ENCODE assay signal across 12 cellular contexts in genomic region chr7:1247527-1248041, GRCh38. TPM values are rescaled to one million over a fixed set of nuclear protein-coding genes. Genes with fewer than 3 reads are reported as not detected.
A peak's percentile ranks its signal among the peaks of the same experiment; 100 is the strongest.
DNase-seq lines count a peak whose midpoint lies in the region; ATAC-seq and TF ChIP-seq lines count a peak whose summit lies in the region.
"Had no signal": no experiment of that assay in that cellular context is flagged by ENCODE, and none has a peak within 500 bp of the region (broad histone marks: within the 10 kb centered on the region; RNA-seq: fewer than 3 reads in every experiment).

No MANE protein-coding gene starts in this region.

- no peaks in the 10 kb centered on the region for H3K36me3 Mint-ChIP-seq in activated naive CD8-positive, alpha-beta T cell
- no peaks in the 10 kb centered on the region for H3K36me3 Mint-ChIP-seq in activated naive CD8-positive, alpha-beta T cell treated with anti-CD3 and anti-CD28 coated beads for 36 hours

- TF ChIP-seq CTCF in omental fat pad (IDR thresholded peaks at IDR 0.05) = no peak

- peak overlapping the region; percentile 30 for H3K4me3 Mint-ChIP-seq in activated naive CD8-positive, alpha-beta T cell
- H3K4me3 Mint-ChIP-seq in activated naive CD8-positive, alpha-beta T cell treated with anti-CD3 and anti-CD28 coated beads for 36 hours = no peak overlapping the region

- H3K4me1 Mint-ChIP-seq in activated naive CD8-positive, alpha-beta T cell (ENCODE audit: low read depth) = peaks cover 15% of the 10 kb centered on the region
- H3K4me1 Mint-ChIP-seq in activated naive CD8-positive, alpha-beta T cell treated with anti-CD3 and anti-CD28 coated beads for 36 hours = peaks cover 6% of the 10 kb centered on the region
- H3K4me1 Mint-ChIP-seq: CD14-positive monocyte had no signal

- H3K9me3 Mint-ChIP-seq in activated naive CD8-positive, alpha-beta T cell (ENCODE audit: low read depth) = no peaks in the 10 kb centered on the region
- no peaks in the 10 kb centered on the region for H3K9me3 Mint-ChIP-seq in activated naive CD8-positive, alpha-beta T cell treated with anti-CD3 and anti-CD28 coated beads for 36 hours

- peaks cover 39% of the 10 kb centered on the region for H3K27me3 Mint-ChIP-seq in activated naive CD8-positive, alpha-beta T cell
- peaks cover 85% of the 10 kb centered on the region for H3K27me3 Mint-ChIP-seq in activated naive CD8-positive, alpha-beta T cell treated with anti-CD3 and anti-CD28 coated beads for 36 hours

- no peak for DNase-seq in activated naive CD8-positive, alpha-beta T cell treated with anti-CD3 and anti-CD28 coated beads for 36 hours
- DNase-seq in M059J (ENCODE audit: low read depth) = peak; percentile 36
- peak; percentile 57 for DNase-seq in cerebellar cortex (ENCODE audit: low spot score)
- peak; percentile 81 for DNase-seq in retina
- DNase-seq in omental fat pad (ENCODE audit: low spot score) = no peak
- DNase-seq in GM03348 (ENCODE audit: low spot score) = no peak
- DNase-seq: NCI-H1930 had no signal

- ATAC-seq in GM21723 (IDR thresholded peaks at IDR 0.05; ENCODE audit: unreplicated experiment) = no peak
- ATAC-seq in omental fat pad (ENCODE audit: low FRiP score) = no peak
- ATAC-seq: gastroesophageal sphincter had no signal

- no peak overlapping the region for H3K27ac Mint-ChIP-seq in activated naive CD8-positive, alpha-beta T cell
- no peak overlapping the region for H3K27ac Mint-ChIP-seq in activated naive CD8-positive, alpha-beta T cell treated with anti-CD3 and anti-CD28 coated beads for 36 hours

RNA-seq across cellular contexts. Expression of gene UNCX, which starts 14.9 kb away (rescaled TPM):
- not detected for total RNA-seq in activated naive CD8-positive, alpha-beta T cell treated with anti-CD3 and anti-CD28 coated beads for 36 hours
- not detected in 2 replicates for total RNA-seq in M059J (2014; rRNA removed; shearing (Covaris generic))
- not detected for total RNA-seq in omental fat pad
- total RNA-seq: dorsolateral prefrontal cortex, gastroesophageal sphincter had no signal

Comparison
In these comparisons a context has a peak if more than half of its experiments do, and no peak if none do; other contexts are left out.
1. DNase-seq: peak in M059J (single experiment), cerebellar cortex (single experiment) and retina (single experiment); none in activated naive CD8-positive, alpha-beta T cell treated with anti-CD3 and anti-CD28 coated beads for 36 hours (single experiment), omental fat pad (single experiment) and GM03348 (single experiment).